Comparison of ENCODE assay signal across 12 cellular contexts in genomic region chr22:41782316-41782715, GRCh38. TPM values are rescaled to one million over a fixed set of nuclear protein-coding genes. Genes with fewer than 3 reads are reported as not detected.
A peak's percentile ranks its signal among the peaks of the same experiment; 100 is the strongest.
DNase-seq lines count a peak whose midpoint lies in the region; ATAC-seq and TF ChIP-seq lines count a peak whose summit lies in the region.
"Had no signal": no experiment of that assay in that cellular context is flagged by ENCODE, and none has a peak within 500 bp of the region (broad histone marks: within the 10 kb centered on the region; RNA-seq: fewer than 3 reads in every experiment).

No MANE protein-coding gene starts in this region.

- H3K4me1 Mint-ChIP-seq in stimulated activated naive CD8-positive, alpha-beta T cell treated with anti-CD3 and anti-CD28 coated beads, Interleukin-15, Interleukin-2, amounts not matched to agents 100 ng/mL and 50 ng/mL, for 24 hours (ENCODE audit: low read depth): peaks cover 44% of the 10 kb centered on the region

- 79% methylated on average over 5 of the region's 6 CpGs for WGBS in right lobe of liver (ENCODE audit: insufficient coverage, low coverage, low lambda C conversion rate, missing lambda C conversion rate)

- ATAC-seq in right lobe of liver: no peak
- ATAC-seq: Panc1, psoas muscle had no signal

- H3K9me3 ChIP-seq in WERI-Rb-1 (ENCODE audit: severe bottlenecking) (no peaks in the 10 kb centered on the region), right lobe of liver (no peaks in the 10 kb centered on the region)
- H3K9me3 ChIP-seq: esophagus squamous epithelium, psoas muscle had no signal

- no peak for TF ChIP-seq POLR2A in right lobe of liver (IDR thresholded peaks at IDR 0.05)

- H3K4me3 ChIP-seq in WERI-Rb-1 (ENCODE audit: low read depth, low read length) (no peak overlapping the region), right lobe of liver (no peak overlapping the region)
- H3K4me3 ChIP-seq: psoas muscle had no signal

- no peaks in the 10 kb centered on the region for H3K9me3 Mint-ChIP-seq in stimulated activated naive CD8-positive, alpha-beta T cell treated with anti-CD3 and anti-CD28 coated beads, Interleukin-15, Interleukin-2, amounts not matched to agents 100 ng/mL and 50 ng/mL, for 24 hours
- H3K9me3 Mint-ChIP-seq: type B pancreatic cell had no signal

- H3K36me3 Mint-ChIP-seq in stimulated activated naive CD8-positive, alpha-beta T cell treated with anti-CD3 and anti-CD28 coated beads, Interleukin-15, Interleukin-2, amounts not matched to agents 100 ng/mL and 50 ng/mL, for 24 hours (ENCODE audit: low read depth): peaks cover 4% of the 10 kb centered on the region
- H3K36me3 Mint-ChIP-seq: type B pancreatic cell had no signal

- no peaks in the 10 kb centered on the region for H3K27me3 ChIP-seq in WERI-Rb-1 (ENCODE audit: insufficient read depth, low read depth, severe bottlenecking)
- H3K27me3 ChIP-seq in right lobe of liver: no peaks in the 10 kb centered on the region
- H3K27me3 ChIP-seq: esophagus squamous epithelium had no signal

- no peaks in the 10 kb centered on the region for H3K36me3 ChIP-seq in WERI-Rb-1
- no peaks in the 10 kb centered on the region for H3K36me3 ChIP-seq in right lobe of liver
- H3K36me3 ChIP-seq: esophagus squamous epithelium had no signal

- peak overlapping the region; percentile 79 for H3K4me3 Mint-ChIP-seq in stimulated activated naive CD8-positive, alpha-beta T cell treated with anti-CD3 and anti-CD28 coated beads, Interleukin-15, Interleukin-2, amounts not matched to agents 100 ng/mL and 50 ng/mL, for 24 hours
- H3K4me3 Mint-ChIP-seq: type B pancreatic cell had no signal

- peak; percentile 37 for DNase-seq in activated naive CD4-positive, alpha-beta T cell treated with Interleukin-2 at 50 U/mL for 16 hours
- DNase-seq in activated naive CD4-positive, alpha-beta T cell treated with anti-CD3 and anti-CD28 coated beads, Interleukin-2, amount 50 U/mL, for 16 hours: no peak
- peak; percentile 19 for DNase-seq in WERI-Rb-1
- peak; percentile 75 for DNase-seq in cerebellar cortex (ENCODE audit: low spot score)
- DNase-seq in right lobe of liver: no peak
- no peak for DNase-seq in NCI-H1436 treated with DMSO at 0.1 percent for 48 hours (lab: John Stamatoyannopoulos, UW)
- DNase-seq in Ammon's horn (ENCODE audit: low spot score): no peak
- DNase-seq: esophagus squamous epithelium, psoas muscle had no signal

- H3K4me1 ChIP-seq in right lobe of liver: no peaks in the 10 kb centered on the region
- H3K4me1 ChIP-seq: esophagus squamous epithelium, psoas muscle had no signal

- H3K27ac ChIP-seq in WERI-Rb-1: no peak overlapping the region
- H3K27ac ChIP-seq in right lobe of liver: no peak overlapping the region
- H3K27ac ChIP-seq: psoas muscle had no signal

- no peaks in the 10 kb centered on the region for H3K27me3 Mint-ChIP-seq in stimulated activated naive CD8-positive, alpha-beta T cell treated with anti-CD3 and anti-CD28 coated beads, Interleukin-15, Interleukin-2, amounts not matched to agents 100 ng/mL and 50 ng/mL, for 24 hours

- TF ChIP-seq CTCF in WERI-Rb-1 (IDR thresholded peaks at IDR 0.05; ENCODE audit: low read depth, low read length) (no peak), right lobe of liver (IDR thresholded peaks at IDR 0.05) (no peak)

- intact Hi-C loops in right lobe of liver (cut with DNase I): no loop called here

- peak overlapping the region; percentile 97 for H3K27ac Mint-ChIP-seq in stimulated activated naive CD8-positive, alpha-beta T cell treated with anti-CD3 and anti-CD28 coated beads, Interleukin-15, Interleukin-2, amounts not matched to agents 100 ng/mL and 50 ng/mL, for 24 hours
- H3K27ac Mint-ChIP-seq: type B pancreatic cell had no signal

RNA-seq across cellular contexts. Expression of gene CCDC134, which starts 18.2 kb away (rescaled TPM):
- 1 to 10 TPM; 2.6 to 5.2 (median 3.4) TPM for total RNA-seq in right lobe of liver

RNA-seq across cellular contexts. Expression of gene SREBF2, which starts 50.6 kb away (rescaled TPM):
- 10 to 100 TPM; 26.7 to 63.4 (median 37.2) TPM for total RNA-seq in right lobe of liver

Comparison
In these comparisons a context has a peak if more than half of its experiments do, and no peak if none do; other contexts are left out.
1. DNase-seq: peak in activated naive CD4-positive, alpha-beta T cell treated with Interleukin-2 at 50 U/mL for 16 hours (single experiment), WERI-Rb-1 (single experiment) and cerebellar cortex (single experiment); none in activated naive CD4-positive, alpha-beta T cell treated with anti-CD3 and anti-CD28 coated beads, Interleukin-2, amount 50 U/mL, for 16 hours (single experiment), right lobe of liver (0 of 3), NCI-H1436 treated with DMSO at 0.1 percent for 48 hours (single experiment) and Ammon's horn (single experiment).